1 cellular context compared by ENCODE assay signal in the genomic region with DNA sequence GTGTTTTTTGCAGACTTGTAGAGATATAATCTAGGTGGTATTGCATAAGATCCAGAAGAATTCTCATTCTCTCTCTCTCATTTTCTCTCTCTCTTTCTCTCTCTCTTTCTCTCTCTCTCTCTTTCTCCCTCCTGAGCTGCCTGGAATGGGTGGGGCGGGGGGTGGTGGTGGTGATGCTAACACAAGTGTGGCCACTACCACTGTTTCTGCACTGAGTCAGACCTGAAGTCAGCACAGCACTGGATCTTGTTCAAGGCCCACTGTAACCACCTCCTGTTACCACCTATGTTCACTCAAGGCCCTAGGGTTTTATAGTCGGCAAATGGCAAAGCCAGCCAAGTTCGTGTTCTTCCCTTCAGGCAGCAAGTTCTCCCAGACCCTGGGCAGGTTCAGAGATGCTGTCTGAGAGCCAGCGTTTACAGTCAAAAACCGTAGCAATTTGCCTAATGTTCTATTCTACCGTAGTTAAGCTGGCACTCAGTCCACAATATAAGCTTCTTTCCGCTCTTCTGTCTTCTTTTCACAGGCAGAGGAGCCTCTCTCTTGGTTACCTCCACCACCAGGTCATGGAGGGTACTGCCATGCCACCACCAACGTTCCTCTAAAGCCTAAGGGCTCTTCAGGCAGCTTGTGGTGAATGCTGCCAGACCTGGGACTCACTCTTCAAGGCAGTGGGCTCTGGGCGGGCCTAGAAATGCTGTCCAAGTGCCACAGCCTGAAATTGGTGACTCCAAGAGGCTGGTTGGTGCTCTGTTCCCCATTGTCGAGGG.
TF ChIP-seq lines count a peak whose summit lies in the region.

No MANE protein-coding gene starts in this region.

TF ChIP-seq in IMR-90, 13 proteins besides CTCF, POLR2A, EP300 and RAD21:
- TF ChIP-seq CEBPB (IDR thresholded peaks at IDR 0.05; ENCODE audit: low read depth, low read length) (0 out of 2 replicates have a peak, but pooled peaks have one; percentile 7), RFX5 (IDR thresholded peaks at IDR 0.05; ENCODE audit: low read depth, low read length) (no peak), RCOR1 (IDR thresholded peaks at IDR 0.05; ENCODE audit: insufficient replicate concordance, low read length) (no peak)
TF ChIP-seq in IMR-90: peak in this region for 1.
